In the genomic region with DNA sequence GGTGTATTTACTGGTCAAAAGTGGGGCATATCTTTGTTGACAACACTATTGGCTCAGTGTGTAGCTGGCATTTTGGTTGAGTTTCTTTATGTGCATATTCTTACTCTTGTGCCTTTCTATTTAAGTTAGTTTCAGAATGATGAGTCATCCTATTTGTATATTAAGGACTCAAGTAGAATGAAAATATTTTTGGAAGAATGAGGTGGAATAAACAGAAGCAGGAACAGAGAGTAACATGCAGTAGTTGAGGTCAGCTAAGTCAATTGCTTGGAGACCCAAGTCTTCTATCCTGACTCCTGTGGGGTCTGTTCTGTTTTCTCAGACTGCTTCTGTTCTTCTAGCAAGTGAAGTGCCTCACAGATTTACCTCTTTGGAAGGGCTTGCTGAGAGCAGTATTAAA, we compare ENCODE assay signal across 13 cellular contexts.
DNase-seq lines count a peak whose midpoint lies in the region; ATAC-seq lines count a peak whose summit lies in the region.
"Had no signal": no experiment of that assay in that cellular context is flagged by ENCODE, and none has a peak within 500 bp of the region (broad histone marks: within the 10 kb centered on the region; RNA-seq: fewer than 3 reads in every experiment).

No MANE protein-coding gene starts in this region.

- H3K27ac Mint-ChIP-seq in stimulated activated naive B cell treated with anti-CD40 and anti-IgM and Interleukin-4, amounts not matched to agents 10 μg/mL and 1 μg/mL and 100 μg/mL, for 72 hours = no peak overlapping the region
- H3K27ac Mint-ChIP-seq: activated naive CD8-positive, alpha-beta T cell treated with anti-CD3 and anti-CD28 coated beads, Interleukin-2, amount 50 U/mL, for 24 hours; effector memory CD8-positive, alpha-beta T cell had no signal

- H3K36me3 Mint-ChIP-seq in stimulated activated naive B cell treated with anti-CD40 and anti-IgM and Interleukin-4, amounts not matched to agents 10 μg/mL and 1 μg/mL and 100 μg/mL, for 72 hours = no peaks in the 10 kb centered on the region

- H3K9me3 Mint-ChIP-seq in stimulated activated naive B cell treated with anti-CD40 and anti-IgM and Interleukin-4, amounts not matched to agents 10 μg/mL and 1 μg/mL and 100 μg/mL, for 72 hours = no peaks in the 10 kb centered on the region
- H3K9me3 Mint-ChIP-seq: activated naive CD8-positive, alpha-beta T cell treated with anti-CD3 and anti-CD28 coated beads, Interleukin-2, amount 50 U/mL, for 24 hours; effector memory CD8-positive, alpha-beta T cell had no signal

- in situ Hi-C loops in KBM-7 (cut with MboI; ENCODE audit: low pct_unique_long_range_greater_than_20kb, low sequenced_read_pairs) = no loop called here

- peaks cover 16 to 27% of the 10 kb centered on the region in 2 donors for H3K27me3 Mint-ChIP-seq in stimulated activated naive B cell treated with anti-CD40 and anti-IgM and Interleukin-4, amounts not matched to agents 10 μg/mL and 1 μg/mL and 100 μg/mL, for 72 hours

- ATAC-seq in GM19328 (IDR thresholded peaks at IDR 0.05; ENCODE audit: unreplicated experiment) (peak; percentile 58), HG02678 (IDR thresholded peaks at IDR 0.05; ENCODE audit: unreplicated experiment) (peak; percentile 48)
- peak; percentile 41 to 50 for ATAC-seq in stimulated activated naive B cell treated with anti-CD40 and anti-IgM and Interleukin-4, amounts not matched to agents 10 μg/mL and 1 μg/mL and 100 μg/mL, for 72 hours (replicated peaks)
- ATAC-seq: activated naive CD8-positive, alpha-beta T cell treated with anti-CD3 and anti-CD28 coated beads, Interleukin-2, amount 50 U/mL, for 24 hours; effector memory CD8-positive, alpha-beta T cell had no signal

- no peak overlapping the region for H3K27ac ChIP-seq in substantia nigra (ENCODE audit: low read depth, low read length, poor library complexity, severe bottlenecking)
- H3K27ac ChIP-seq: KMS-11 had no signal

- no peak overlapping the region for H3K4me3 Mint-ChIP-seq in stimulated activated naive B cell treated with anti-CD40 and anti-IgM and Interleukin-4, amounts not matched to agents 10 μg/mL and 1 μg/mL and 100 μg/mL, for 72 hours
- H3K4me3 Mint-ChIP-seq: activated naive CD8-positive, alpha-beta T cell treated with anti-CD3 and anti-CD28 coated beads, Interleukin-2, amount 50 U/mL, for 24 hours; effector memory CD8-positive, alpha-beta T cell had no signal

- peaks cover 13 to 23% of the 10 kb centered on the region in 2 donors for H3K4me1 Mint-ChIP-seq in stimulated activated naive B cell treated with anti-CD40 and anti-IgM and Interleukin-4, amounts not matched to agents 10 μg/mL and 1 μg/mL and 100 μg/mL, for 72 hours
- H3K4me1 Mint-ChIP-seq: activated naive CD8-positive, alpha-beta T cell treated with anti-CD3 and anti-CD28 coated beads, Interleukin-2, amount 50 U/mL, for 24 hours had no signal

- peak; percentile 69 for DNase-seq in MV-4-11 (lab: John Stamatoyannopoulos, UW)
- DNase-seq in stimulated activated naive B cell treated with anti-CD40 and anti-IgM and Interleukin-4, amounts not matched to agents 10 μg/mL and 1 μg/mL and 100 μg/mL, for 72 hours = no peak
- no peak for DNase-seq in KBM-7
- DNase-seq in SIG-M5 treated with dmso at 0.1 percent for 504 hours (lab: John Stamatoyannopoulos, UW; ENCODE audit: unreplicated experiment) = no peak
- no peak for DNase-seq in substantia nigra (lab: John Stamatoyannopoulos, UW)
- DNase-seq: activated naive CD8-positive, alpha-beta T cell treated with anti-CD3 and anti-CD28 coated beads, Interleukin-2, amount 50 U/mL, for 24 hours; effector memory CD8-positive, alpha-beta T cell; nucleus accumbens; stimulated activated CD4-positive, alpha-beta T cell treated with anti-CD3 and anti-CD28 coated beads, Interleukin-15, amount 100 ng/mL, for 24 hours; T-helper 9 cell had no signal
